1 cellular context compared by ENCODE assay signal in genomic region chr14:54651018-54651351, GRCh38.
TF ChIP-seq lines count a peak whose summit lies in the region.

No MANE protein-coding gene starts in this region.

TF ChIP-seq in WTC11, 78 proteins besides CTCF, POLR2A, EP300 and RAD21 (continued from another document):
- TF ChIP-seq, protein P1, sequence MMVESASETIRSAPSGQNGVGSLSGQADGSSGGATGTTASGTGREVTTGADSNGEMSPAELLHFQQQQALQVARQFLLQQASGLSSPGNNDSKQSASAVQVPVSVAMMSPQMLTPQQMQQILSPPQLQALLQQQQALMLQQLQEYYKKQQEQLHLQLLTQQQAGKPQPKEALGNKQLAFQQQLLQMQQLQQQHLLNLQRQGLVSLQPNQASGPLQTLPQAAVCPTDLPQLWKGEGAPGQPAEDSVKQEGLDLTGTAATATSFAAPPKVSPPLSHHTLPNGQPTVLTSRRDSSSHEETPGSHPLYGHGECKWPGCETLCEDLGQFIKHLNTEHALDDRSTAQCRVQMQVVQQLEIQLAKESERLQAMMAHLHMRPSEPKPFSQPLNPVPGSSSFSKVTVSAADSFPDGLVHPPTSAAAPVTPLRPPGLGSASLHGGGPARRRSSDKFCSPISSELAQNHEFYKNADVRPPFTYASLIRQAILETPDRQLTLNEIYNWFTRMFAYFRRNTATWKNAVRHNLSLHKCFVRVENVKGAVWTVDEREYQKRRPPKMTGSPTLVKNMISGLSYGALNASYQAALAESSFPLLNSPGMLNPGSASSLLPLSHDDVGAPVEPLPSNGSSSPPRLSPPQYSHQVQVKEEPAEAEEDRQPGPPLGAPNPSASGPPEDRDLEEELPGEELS (CRISPR knock-in tag; IDR thresholded peaks at IDR 0.05), result no peak
- TF ChIP-seq ZNF423 (CRISPR knock-in tag; IDR thresholded peaks at IDR 0.05) (no peak), ZNF138 (CRISPR knock-in tag; conservative IDR thresholded peaks at IDR 0.05) (no peak), EMX1 (CRISPR knock-in tag; IDR thresholded peaks at IDR 0.05) (no peak), ATF2 (CRISPR knock-in tag; IDR thresholded peaks at IDR 0.05; ENCODE audit: borderline replicate concordance, low read depth) (no peak), SP1 (CRISPR knock-in tag; conservative IDR thresholded peaks at IDR 0.05) (no peak), ZBTB21 (CRISPR knock-in tag; IDR thresholded peaks at IDR 0.05; ENCODE audit: borderline replicate concordance) (no peak), ZMAT4 (CRISPR knock-in tag; IDR thresholded peaks at IDR 0.05) (no peak), USF1 (CRISPR knock-in tag; IDR thresholded peaks at IDR 0.05) (no peak), ZNF219 (CRISPR knock-in tag; IDR thresholded peaks at IDR 0.05; ENCODE audit: borderline replicate concordance) (no peak), ERG (CRISPR knock-in tag; IDR thresholded peaks at IDR 0.05) (no peak)
- TF ChIP-seq, protein P2, sequence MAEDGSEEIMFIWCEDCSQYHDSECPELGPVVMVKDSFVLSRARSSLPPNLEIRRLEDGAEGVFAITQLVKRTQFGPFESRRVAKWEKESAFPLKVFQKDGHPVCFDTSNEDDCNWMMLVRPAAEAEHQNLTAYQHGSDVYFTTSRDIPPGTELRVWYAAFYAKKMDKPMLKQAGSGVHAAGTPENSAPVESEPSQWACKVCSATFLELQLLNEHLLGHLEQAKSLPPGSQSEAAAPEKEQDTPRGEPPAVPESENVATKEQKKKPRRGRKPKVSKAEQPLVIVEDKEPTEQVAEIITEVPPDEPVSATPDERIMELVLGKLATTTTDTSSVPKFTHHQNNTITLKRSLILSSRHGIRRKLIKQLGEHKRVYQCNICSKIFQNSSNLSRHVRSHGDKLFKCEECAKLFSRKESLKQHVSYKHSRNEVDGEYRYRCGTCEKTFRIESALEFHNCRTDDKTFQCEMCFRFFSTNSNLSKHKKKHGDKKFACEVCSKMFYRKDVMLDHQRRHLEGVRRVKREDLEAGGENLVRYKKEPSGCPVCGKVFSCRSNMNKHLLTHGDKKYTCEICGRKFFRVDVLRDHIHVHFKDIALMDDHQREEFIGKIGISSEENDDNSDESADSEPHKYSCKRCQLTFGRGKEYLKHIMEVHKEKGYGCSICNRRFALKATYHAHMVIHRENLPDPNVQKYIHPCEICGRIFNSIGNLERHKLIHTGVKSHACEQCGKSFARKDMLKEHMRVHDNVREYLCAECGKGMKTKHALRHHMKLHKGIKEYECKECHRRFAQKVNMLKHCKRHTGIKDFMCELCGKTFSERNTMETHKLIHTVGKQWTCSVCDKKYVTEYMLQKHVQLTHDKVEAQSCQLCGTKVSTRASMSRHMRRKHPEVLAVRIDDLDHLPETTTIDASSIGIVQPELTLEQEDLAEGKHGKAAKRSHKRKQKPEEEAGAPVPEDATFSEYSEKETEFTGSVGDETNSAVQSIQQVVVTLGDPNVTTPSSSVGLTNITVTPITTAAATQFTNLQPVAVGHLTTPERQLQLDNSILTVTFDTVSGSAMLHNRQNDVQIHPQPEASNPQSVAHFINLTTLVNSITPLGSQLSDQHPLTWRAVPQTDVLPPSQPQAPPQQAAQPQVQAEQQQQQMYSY (CRISPR knock-in tag; IDR thresholded peaks at IDR 0.05), result no peak
